Comparison of ENCODE assay signal across 1 cellular context in genomic region chr6:107509506-107509905, GRCh38.
TF ChIP-seq lines count a peak whose summit lies in the region.

No MANE protein-coding gene starts in this region.

TF ChIP-seq in IMR-90, 13 proteins besides CTCF, POLR2A, EP300 and RAD21 (continued from another document):
- no peak for TF ChIP-seq FOS (IDR thresholded peaks at IDR 0.05; ENCODE audit: low read depth, low read length)
